1 cellular context compared by ENCODE assay signal in the genomic region with DNA sequence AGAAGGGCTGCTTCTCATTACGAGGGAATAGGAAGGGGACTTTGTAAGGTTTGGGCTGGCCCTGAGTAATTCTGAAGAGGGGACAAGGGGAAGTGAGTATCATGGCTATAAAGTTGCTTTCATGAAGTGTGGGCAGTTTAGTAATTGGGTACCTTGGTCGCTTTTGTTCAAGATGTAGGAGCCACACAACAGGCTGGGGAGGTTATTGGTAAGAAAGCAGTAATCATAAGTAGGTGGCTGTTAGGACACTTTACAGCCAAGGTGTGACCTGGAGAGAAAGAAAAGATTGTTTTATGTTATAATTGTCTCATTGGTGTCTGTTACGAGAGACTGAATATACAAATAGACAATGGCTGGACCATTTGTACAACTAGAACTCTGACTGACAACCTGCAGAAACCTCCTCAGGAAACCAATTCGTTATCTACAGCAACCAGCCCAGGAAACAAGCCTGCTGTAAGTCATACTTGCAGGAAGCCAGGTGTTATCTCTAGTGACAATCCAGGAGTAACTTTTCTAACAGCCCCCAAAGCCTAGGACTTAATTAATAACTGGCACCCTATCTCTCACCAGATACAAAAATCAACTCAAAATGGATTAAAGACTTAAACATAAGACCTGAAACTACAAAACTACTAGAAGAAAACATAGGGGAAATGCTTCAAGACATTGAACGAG.
TF ChIP-seq lines count a peak whose summit lies in the region.

No MANE protein-coding gene starts in this region.

TF ChIP-seq in K562, 482 proteins besides CTCF, POLR2A, EP300 and RAD21 (continued from another document and continues in another):
- TF ChIP-seq, protein P1, sequence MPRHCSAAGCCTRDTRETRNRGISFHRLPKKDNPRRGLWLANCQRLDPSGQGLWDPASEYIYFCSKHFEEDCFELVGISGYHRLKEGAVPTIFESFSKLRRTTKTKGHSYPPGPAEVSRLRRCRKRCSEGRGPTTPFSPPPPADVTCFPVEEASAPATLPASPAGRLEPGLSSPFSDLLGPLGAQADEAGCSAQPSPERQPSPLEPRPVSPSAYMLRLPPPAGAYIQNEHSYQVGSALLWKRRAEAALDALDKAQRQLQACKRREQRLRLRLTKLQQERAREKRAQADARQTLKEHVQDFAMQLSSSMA (CRISPR knock-in tag; IDR thresholded peaks at IDR 0.05), result no peak
- TF ChIP-seq ZNF436 (CRISPR knock-in tag; IDR thresholded peaks at IDR 0.05), result no peak
- peak; percentile 98 for TF ChIP-seq NCOR1 (IDR thresholded peaks at IDR 0.05)
- no peak for TF ChIP-seq TCFL5 (CRISPR knock-in tag; conservative IDR thresholded peaks at IDR 0.05)
- TF ChIP-seq ZFPM2 (CRISPR knock-in tag; IDR thresholded peaks at IDR 0.05), result no peak
- TF ChIP-seq TAF9B (IDR thresholded peaks at IDR 0.05; ENCODE audit: partially characterized antibody), result peak; percentile 56
- TF ChIP-seq ZFP30 (CRISPR knock-in tag; IDR thresholded peaks at IDR 0.05; ENCODE audit: borderline replicate concordance), result no peak
- no peak for TF ChIP-seq LARP7 (IDR thresholded peaks at IDR 0.05)
- TF ChIP-seq, protein P2, sequence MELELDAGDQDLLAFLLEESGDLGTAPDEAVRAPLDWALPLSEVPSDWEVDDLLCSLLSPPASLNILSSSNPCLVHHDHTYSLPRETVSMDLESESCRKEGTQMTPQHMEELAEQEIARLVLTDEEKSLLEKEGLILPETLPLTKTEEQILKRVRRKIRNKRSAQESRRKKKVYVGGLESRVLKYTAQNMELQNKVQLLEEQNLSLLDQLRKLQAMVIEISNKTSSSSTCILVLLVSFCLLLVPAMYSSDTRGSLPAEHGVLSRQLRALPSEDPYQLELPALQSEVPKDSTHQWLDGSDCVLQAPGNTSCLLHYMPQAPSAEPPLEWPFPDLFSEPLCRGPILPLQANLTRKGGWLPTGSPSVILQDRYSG (tag; conservative IDR thresholded peaks at IDR 0.05; ENCODE audit: low read depth), result no peak
- TF ChIP-seq, protein P3, sequence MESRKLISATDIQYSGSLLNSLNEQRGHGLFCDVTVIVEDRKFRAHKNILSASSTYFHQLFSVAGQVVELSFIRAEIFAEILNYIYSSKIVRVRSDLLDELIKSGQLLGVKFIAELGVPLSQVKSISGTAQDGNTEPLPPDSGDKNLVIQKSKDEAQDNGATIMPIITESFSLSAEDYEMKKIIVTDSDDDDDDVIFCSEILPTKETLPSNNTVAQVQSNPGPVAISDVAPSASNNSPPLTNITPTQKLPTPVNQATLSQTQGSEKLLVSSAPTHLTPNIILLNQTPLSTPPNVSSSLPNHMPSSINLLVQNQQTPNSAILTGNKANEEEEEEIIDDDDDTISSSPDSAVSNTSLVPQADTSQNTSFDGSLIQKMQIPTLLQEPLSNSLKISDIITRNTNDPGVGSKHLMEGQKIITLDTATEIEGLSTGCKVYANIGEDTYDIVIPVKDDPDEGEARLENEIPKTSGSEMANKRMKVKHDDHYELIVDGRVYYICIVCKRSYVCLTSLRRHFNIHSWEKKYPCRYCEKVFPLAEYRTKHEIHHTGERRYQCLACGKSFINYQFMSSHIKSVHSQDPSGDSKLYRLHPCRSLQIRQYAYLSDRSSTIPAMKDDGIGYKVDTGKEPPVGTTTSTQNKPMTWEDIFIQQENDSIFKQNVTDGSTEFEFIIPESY (CRISPR knock-in tag; IDR thresholded peaks at IDR 0.05), result no peak
- TF ChIP-seq ZNF766 (CRISPR knock-in tag; conservative IDR thresholded peaks at IDR 0.05), result peak; percentile 99
- 0 out of 2 replicates have a peak, but pooled peaks have one; percentile 36 for TF ChIP-seq BCOR (IDR thresholded peaks at IDR 0.05)
- TF ChIP-seq, protein P4, sequence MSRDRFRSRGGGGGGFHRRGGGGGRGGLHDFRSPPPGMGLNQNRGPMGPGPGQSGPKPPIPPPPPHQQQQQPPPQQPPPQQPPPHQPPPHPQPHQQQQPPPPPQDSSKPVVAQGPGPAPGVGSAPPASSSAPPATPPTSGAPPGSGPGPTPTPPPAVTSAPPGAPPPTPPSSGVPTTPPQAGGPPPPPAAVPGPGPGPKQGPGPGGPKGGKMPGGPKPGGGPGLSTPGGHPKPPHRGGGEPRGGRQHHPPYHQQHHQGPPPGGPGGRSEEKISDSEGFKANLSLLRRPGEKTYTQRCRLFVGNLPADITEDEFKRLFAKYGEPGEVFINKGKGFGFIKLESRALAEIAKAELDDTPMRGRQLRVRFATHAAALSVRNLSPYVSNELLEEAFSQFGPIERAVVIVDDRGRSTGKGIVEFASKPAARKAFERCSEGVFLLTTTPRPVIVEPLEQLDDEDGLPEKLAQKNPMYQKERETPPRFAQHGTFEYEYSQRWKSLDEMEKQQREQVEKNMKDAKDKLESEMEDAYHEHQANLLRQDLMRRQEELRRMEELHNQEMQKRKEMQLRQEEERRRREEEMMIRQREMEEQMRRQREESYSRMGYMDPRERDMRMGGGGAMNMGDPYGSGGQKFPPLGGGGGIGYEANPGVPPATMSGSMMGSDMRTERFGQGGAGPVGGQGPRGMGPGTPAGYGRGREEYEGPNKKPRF (IDR thresholded peaks at IDR 0.05; ENCODE audit: low read depth, low read length), result no peak
- TF ChIP-seq, protein P5, sequence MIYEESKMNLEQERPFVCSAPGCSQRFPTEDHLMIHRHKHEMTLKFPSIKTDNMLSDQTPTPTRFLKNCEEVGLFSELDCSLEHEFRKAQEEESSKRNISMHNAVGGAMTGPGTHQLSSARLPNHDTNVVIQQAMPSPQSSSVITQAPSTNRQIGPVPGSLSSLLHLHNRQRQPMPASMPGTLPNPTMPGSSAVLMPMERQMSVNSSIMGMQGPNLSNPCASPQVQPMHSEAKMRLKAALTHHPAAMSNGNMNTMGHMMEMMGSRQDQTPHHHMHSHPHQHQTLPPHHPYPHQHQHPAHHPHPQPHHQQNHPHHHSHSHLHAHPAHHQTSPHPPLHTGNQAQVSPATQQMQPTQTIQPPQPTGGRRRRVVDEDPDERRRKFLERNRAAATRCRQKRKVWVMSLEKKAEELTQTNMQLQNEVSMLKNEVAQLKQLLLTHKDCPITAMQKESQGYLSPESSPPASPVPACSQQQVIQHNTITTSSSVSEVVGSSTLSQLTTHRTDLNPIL (CRISPR knock-in tag; IDR thresholded peaks at IDR 0.05), result no peak
- no peak for TF ChIP-seq RBM22 (IDR thresholded peaks at IDR 0.05; ENCODE audit: low read depth, low read length, poor library complexity, severe bottlenecking)
- no peak for TF ChIP-seq SREBF2 (CRISPR knock-in tag; IDR thresholded peaks at IDR 0.05)
- no peak for TF ChIP-seq ZNF316 (IDR thresholded peaks at IDR 0.05)
- no peak; the same call in 1 of the 2 replicates for TF ChIP-seq ESRRA (IDR thresholded peaks at IDR 0.05; ENCODE audit: borderline replicate concordance, low read depth)
- TF ChIP-seq, protein P6, sequence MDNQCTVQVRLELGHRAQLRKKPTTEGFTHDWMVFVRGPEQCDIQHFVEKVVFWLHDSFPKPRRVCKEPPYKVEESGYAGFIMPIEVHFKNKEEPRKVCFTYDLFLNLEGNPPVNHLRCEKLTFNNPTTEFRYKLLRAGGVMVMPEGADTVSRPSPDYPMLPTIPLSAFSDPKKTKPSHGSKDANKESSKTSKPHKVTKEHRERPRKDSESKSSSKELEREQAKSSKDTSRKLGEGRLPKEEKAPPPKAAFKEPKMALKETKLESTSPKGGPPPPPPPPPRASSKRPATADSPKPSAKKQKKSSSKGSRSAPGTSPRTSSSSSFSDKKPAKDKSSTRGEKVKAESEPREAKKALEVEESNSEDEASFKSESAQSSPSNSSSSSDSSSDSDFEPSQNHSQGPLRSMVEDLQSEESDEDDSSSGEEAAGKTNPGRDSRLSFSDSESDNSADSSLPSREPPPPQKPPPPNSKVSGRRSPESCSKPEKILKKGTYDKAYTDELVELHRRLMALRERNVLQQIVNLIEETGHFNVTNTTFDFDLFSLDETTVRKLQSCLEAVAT (IDR thresholded peaks at IDR 0.05), result no peak
- TF ChIP-seq TBP (optimal IDR thresholded peaks at IDR 0.05; ENCODE audit: low read depth, low read length), result no peak
- TF ChIP-seq, protein P7, sequence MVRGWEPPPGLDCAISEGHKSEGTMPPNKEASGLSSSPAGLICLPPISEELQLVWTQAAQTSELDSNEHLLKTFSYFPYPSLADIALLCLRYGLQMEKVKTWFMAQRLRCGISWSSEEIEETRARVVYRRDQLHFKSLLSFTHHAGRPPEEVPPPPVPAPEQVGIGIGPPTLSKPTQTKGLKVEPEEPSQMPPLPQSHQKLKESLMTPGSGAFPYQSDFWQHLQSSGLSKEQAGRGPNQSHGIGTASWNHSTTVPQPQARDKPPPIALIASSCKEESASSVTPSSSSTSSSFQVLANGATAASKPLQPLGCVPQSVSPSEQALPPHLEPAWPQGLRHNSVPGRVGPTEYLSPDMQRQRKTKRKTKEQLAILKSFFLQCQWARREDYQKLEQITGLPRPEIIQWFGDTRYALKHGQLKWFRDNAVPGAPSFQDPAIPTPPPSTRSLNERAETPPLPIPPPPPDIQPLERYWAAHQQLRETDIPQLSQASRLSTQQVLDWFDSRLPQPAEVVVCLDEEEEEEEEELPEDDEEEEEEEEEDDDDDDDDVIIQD (CRISPR knock-in tag; IDR thresholded peaks at IDR 0.05), result no peak
- TF ChIP-seq U2AF1 (optimal IDR thresholded peaks at IDR 0.05; ENCODE audit: low read depth, low read length), result no peak
- no peak for TF ChIP-seq GTF2A2 (tag; IDR thresholded peaks at IDR 0.05)
- TF ChIP-seq ZFP1 (CRISPR knock-in tag; IDR thresholded peaks at IDR 0.05), result no peak
- TF ChIP-seq ZNF3 (CRISPR knock-in tag; IDR thresholded peaks at IDR 0.05), result no peak
- peak; percentile 94 for TF ChIP-seq NEUROD1 (IDR thresholded peaks at IDR 0.05; ENCODE audit: borderline replicate concordance, low read depth, low read length, partially characterized antibody)
- TF ChIP-seq JUNB (CRISPR knock-in tag; conservative IDR thresholded peaks at IDR 0.05), result no peak
- TF ChIP-seq, protein P8, sequence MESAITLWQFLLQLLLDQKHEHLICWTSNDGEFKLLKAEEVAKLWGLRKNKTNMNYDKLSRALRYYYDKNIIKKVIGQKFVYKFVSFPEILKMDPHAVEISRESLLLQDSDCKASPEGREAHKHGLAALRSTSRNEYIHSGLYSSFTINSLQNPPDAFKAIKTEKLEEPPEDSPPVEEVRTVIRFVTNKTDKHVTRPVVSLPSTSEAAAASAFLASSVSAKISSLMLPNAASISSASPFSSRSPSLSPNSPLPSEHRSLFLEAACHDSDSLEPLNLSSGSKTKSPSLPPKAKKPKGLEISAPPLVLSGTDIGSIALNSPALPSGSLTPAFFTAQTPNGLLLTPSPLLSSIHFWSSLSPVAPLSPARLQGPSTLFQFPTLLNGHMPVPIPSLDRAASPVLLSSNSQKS (CRISPR knock-in tag; IDR thresholded peaks at IDR 0.05), result no peak
- TF ChIP-seq SMARCA4 (IDR thresholded peaks at IDR 0.05), result peak; percentile 99
- TF ChIP-seq, protein P9, sequence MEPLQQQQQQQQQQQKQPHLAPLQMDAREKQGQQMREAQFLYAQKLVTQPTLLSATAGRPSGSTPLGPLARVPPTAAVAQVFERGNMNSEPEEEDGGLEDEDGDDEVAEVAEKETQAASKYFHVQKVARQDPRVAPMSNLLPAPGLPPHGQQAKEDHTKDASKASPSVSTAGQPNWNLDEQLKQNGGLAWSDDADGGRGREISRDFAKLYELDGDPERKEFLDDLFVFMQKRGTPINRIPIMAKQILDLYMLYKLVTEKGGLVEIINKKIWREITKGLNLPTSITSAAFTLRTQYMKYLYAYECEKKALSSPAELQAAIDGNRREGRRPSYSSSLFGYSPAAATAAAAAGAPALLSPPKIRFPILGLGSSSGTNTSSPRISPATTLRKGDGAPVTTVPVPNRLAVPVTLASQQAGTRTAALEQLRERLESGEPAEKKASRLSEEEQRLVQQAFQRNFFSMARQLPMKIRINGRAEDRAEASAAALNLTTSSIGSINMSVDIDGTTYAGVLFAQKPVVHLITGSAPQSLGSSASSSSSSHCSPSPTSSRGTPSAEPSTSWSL (CRISPR knock-in tag; IDR thresholded peaks at IDR 0.05; ENCODE audit: borderline replicate concordance), result no peak
- TF ChIP-seq, protein P10, sequence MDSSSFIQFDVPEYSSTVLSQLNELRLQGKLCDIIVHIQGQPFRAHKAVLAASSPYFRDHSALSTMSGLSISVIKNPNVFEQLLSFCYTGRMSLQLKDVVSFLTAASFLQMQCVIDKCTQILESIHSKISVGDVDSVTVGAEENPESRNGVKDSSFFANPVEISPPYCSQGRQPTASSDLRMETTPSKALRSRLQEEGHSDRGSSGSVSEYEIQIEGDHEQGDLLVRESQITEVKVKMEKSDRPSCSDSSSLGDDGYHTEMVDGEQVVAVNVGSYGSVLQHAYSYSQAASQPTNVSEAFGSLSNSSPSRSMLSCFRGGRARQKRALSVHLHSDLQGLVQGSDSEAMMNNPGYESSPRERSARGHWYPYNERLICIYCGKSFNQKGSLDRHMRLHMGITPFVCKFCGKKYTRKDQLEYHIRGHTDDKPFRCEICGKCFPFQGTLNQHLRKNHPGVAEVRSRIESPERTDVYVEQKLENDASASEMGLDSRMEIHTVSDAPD (CRISPR knock-in tag; IDR thresholded peaks at IDR 0.05), result no peak
- peak; percentile 37; the same call in 1 of the 2 replicates for TF ChIP-seq EZH2 (IDR thresholded peaks at IDR 0.05; ENCODE audit: borderline replicate concordance, low read depth, low read length)
- TF ChIP-seq ADNP (tag; IDR thresholded peaks at IDR 0.05), result peak; percentile 71; the same call in 1 of the 2 replicates
- no peak for TF ChIP-seq PTTG1 (tag; IDR thresholded peaks at IDR 0.05; ENCODE audit: low read depth)
- TF ChIP-seq, protein P11, sequence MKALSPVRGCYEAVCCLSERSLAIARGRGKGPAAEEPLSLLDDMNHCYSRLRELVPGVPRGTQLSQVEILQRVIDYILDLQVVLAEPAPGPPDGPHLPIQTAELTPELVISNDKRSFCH (CRISPR knock-in tag; IDR thresholded peaks at IDR 0.05), result no peak
- TF ChIP-seq, protein P11 (tag; IDR thresholded peaks at IDR 0.05), result peak; percentile 77
